In the genomic region with DNA sequence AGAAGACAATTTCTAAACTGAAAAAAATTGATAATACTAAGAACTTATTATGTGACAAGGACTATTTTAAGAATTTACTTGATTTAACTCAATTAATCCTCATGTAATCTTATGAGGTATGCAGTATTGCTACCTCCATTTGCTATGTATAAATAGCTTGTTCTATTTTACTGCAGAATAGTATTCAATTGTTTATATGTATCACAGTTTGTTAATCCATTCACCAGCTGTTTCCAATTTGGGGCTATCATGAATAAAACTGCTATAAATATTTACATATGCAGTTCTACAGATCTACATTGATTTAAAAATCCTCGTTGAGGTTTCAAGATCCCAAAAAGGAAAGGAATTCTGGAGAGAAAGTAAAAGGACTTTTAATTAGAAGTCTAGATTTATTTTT, we compare ENCODE assay signal across 26 cellular contexts.
"Had no signal": no experiment of that assay in that cellular context is flagged by ENCODE, and none has a peak within 500 bp of the region (broad histone marks: within the 10 kb centered on the region; RNA-seq: fewer than 3 reads in every experiment).

No MANE protein-coding gene starts in this region.

- H3K27me3 ChIP-seq: adrenal gland, ascending aorta, gastrocnemius medialis, neural progenitor cell, testis, uterus had no signal

- DNase-seq: activated CD4-positive, alpha-beta T cell treated with anti-CD3 and anti-CD28 coated beads, Interleukin-2, amount 10 ng/mL, durations not matched to agents 24 days and 14 days; activated CD8-positive, alpha-beta memory T cell treated with anti-CD3 and anti-CD28 coated beads, Interleukin-2, amount 10 ng/mL, durations not matched to agents 7 days and 5 days; activated CD8-positive, alpha-beta T cell treated with anti-CD3 and anti-CD28 coated beads for 36 hours; activated gamma-delta T cell treated with Interleukin-2 at 50 U/mL for 16 hours; adrenal gland; central memory CD4-positive, alpha-beta T cell; dorsolateral prefrontal cortex; effector memory CD8-positive, alpha-beta T cell; gastrocnemius medialis; head of caudate nucleus; hypothalamus; left ventricle myocardium inferior; naive thymus-derived CD8-positive, alpha-beta T cell; stimulated activated CD4-positive, alpha-beta T cell treated with anti-CD3 and anti-CD28 coated beads, Interleukin-4, amount 100 ng/mL, for 1 hour; stimulated activated naive CD4-positive, alpha-beta T cell; testis; trophoblast cell; uterus had no signal

- FAIRE-seq: colon, endothelial cell of umbilical vein had no signal

- H3K36me3 ChIP-seq: adrenal gland, ascending aorta, gastrocnemius medialis, left ventricle myocardium inferior, neural progenitor cell, uterus had no signal

- H3K4me2 ChIP-seq: neural progenitor cell had no signal

- ATAC-seq: activated CD4-positive, CD25-positive, alpha-beta regulatory T cell treated with anti-CD3 and anti-CD28 coated beads, Interleukin-2, amount 50 U/mL, for 24 hours; activated CD8-positive, alpha-beta memory T cell treated with anti-CD3 and anti-CD28 coated beads, Interleukin-2, amount 10 ng/mL, durations not matched to agents 7 days and 5 days; activated CD8-positive, alpha-beta T cell treated with anti-CD3 and anti-CD28 coated beads for 36 hours; activated naive CD4-positive, alpha-beta T cell treated with anti-CD3 and anti-CD28 coated beads, Interleukin-2, amount 50 U/mL, for 72 hours; effector memory CD8-positive, alpha-beta T cell; esophagus mucosa; gastrocnemius medialis; naive thymus-derived CD8-positive, alpha-beta T cell had no signal

- H3K4me1 ChIP-seq: adrenal gland, ascending aorta, gastrocnemius medialis, left ventricle myocardium inferior, neural progenitor cell, testis, uterus had no signal

- H3K9me3 ChIP-seq: adrenal gland, ascending aorta, gastrocnemius medialis, testis, uterus had no signal

- H3K27ac ChIP-seq: adrenal gland, ascending aorta, dorsolateral prefrontal cortex, gastrocnemius medialis, left ventricle myocardium inferior, neural progenitor cell, testis, uterus, VCaP had no signal

- H2AFZ ChIP-seq: neural progenitor cell had no signal

- H3K4me3 ChIP-seq: adrenal gland, ascending aorta, dorsolateral prefrontal cortex, gastrocnemius medialis, left ventricle myocardium inferior, neural progenitor cell, testis, uterus had no signal

- H3K9ac ChIP-seq: neural progenitor cell had no signal
